Comparison of ENCODE assay signal across 21 cellular contexts in the genomic region with DNA sequence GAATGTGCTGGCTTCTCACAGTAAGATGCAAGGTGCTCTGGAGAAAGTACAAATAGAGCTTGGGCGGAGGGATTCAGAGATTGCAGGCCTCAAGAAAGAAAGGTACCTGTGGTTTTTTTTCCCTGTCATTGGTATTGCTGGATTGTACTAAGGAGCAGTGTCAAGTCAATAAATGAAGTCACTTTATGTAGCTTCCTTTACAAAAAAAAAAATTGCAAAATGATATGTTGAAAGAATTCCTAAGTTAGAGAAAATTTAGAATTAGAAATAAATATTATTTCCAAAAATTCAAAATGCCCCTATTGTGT.
DNase-seq lines count a peak whose midpoint lies in the region; FAIRE-seq and TF ChIP-seq lines count a peak whose summit lies in the region.
"Had no signal": no experiment of that assay in that cellular context is flagged by ENCODE, and none has a peak within 500 bp of the region (broad histone marks: within the 10 kb centered on the region; RNA-seq: fewer than 3 reads in every experiment).

No MANE protein-coding gene starts in this region.

- H3K36me3 ChIP-seq in GM23248 (ENCODE audit: low read depth), result no peaks in the 10 kb centered on the region
- peaks cover 7 to 10% of the 10 kb centered on the region in 2 experiments for H3K36me3 ChIP-seq in SK-N-SH (replicated peaks in 1 of 2; ENCODE audit: control insufficient read depth in 1 of 2, insufficient read depth in 2 of 2, low read length in 1 of 2)
- H3K36me3 ChIP-seq in sigmoid colon, result no peaks in the 10 kb centered on the region
- H3K36me3 ChIP-seq: heart left ventricle, vagina had no signal

- no peak for TF ChIP-seq CTCF in SK-N-SH (IDR thresholded peaks at IDR 0.05)
- no peak for TF ChIP-seq CTCF in osteocyte (IDR thresholded peaks at IDR 0.05)
- TF ChIP-seq CTCF in sigmoid colon (IDR thresholded peaks at IDR 0.05), result no peak

- H3K27me3 ChIP-seq in GM23248 (replicated peaks; ENCODE audit: insufficient read depth) (no peaks in the 10 kb centered on the region), SK-N-SH (ENCODE audit: insufficient read depth) (no peaks in the 10 kb centered on the region), sigmoid colon (no peaks in the 10 kb centered on the region)
- H3K27me3 ChIP-seq: heart left ventricle, vagina had no signal

- no peaks in the 10 kb centered on the region for H3K9me2 ChIP-seq in GM23248 (ENCODE audit: insufficient read depth)
- H3K9me2 ChIP-seq in SK-N-SH, result no peaks in the 10 kb centered on the region

- TF ChIP-seq POLR2A in sigmoid colon (IDR thresholded peaks at IDR 0.05), result no peak

- no peaks in the 10 kb centered on the region for H3K27me3 Mint-ChIP-seq in osteocyte (ENCODE audit: unreplicated experiment)
- H3K27me3 Mint-ChIP-seq: CD4-positive, CD25-positive, alpha-beta regulatory T cell; dendritic cell treated with granulocyte-macrophage colony-stimulating factor and Interleukin-4, amounts not matched to agents 40 ng/mL and 50 ng/mL, for 4 days had no signal

- H3F3A ChIP-seq in GM23248 (ENCODE audit: insufficient read depth) (0 out of 2 replicates have a peak, but pooled peaks cover 3% of the 10 kb centered on the region), SK-N-SH (replicated peaks; ENCODE audit: insufficient read depth) (peaks cover 4% of the 10 kb centered on the region)

- 100% methylated on average over 1 of the region's 1 CpG for WGBS in GM23248 (ENCODE audit: low coverage in 1 of 2, low lambda C conversion rate in 2 of 2, missing lambda C conversion rate in 2 of 2), 2 experiments
- 96% methylated on average over 1 of the region's 1 CpG for WGBS in SK-N-SH (ENCODE audit: low lambda C conversion rate)
- 94 to 96% methylated on average over 1 of the region's 1 CpG for WGBS in sigmoid colon, 2 donors

- peaks cover 16% of the 10 kb centered on the region for H3K4me1 Mint-ChIP-seq in osteocyte (ENCODE audit: unreplicated experiment)
- H3K4me1 Mint-ChIP-seq: CD4-positive, CD25-positive, alpha-beta regulatory T cell had no signal

- CTCF ChIA-PET in SK-N-SH (lab: Yijun Ruan, JAX) (interaction anchor here (0.9 to 2.7 kb wide), 6 partner anchors 9 to 32 kb away, joined by 3 to 12 read pairs (median 5); no protein-coding TSS in a partner anchor), HEK293T (lab: Yijun Ruan, JAX) (no interaction called here)

- H3K27ac Mint-ChIP-seq in osteocyte (ENCODE audit: unreplicated experiment), result peak overlapping the region; percentile 84
- H3K27ac Mint-ChIP-seq: activated naive CD4-positive, alpha-beta T cell treated with anti-CD3 and anti-CD28 coated beads for 36 hours; CD4-positive, CD25-positive, alpha-beta regulatory T cell; dendritic cell treated with granulocyte-macrophage colony-stimulating factor and Interleukin-4, amounts not matched to agents 40 ng/mL and 50 ng/mL, for 4 days had no signal

- no peaks in the 10 kb centered on the region for H4K20me1 ChIP-seq in GM23248 (ENCODE audit: insufficient read depth)
- no peaks in the 10 kb centered on the region for H4K20me1 ChIP-seq in SK-N-SH (ENCODE audit: insufficient read depth)

- peak overlapping the region; percentile 36 for H2AFZ ChIP-seq in GM23248
- H2AFZ ChIP-seq in SK-N-SH (ENCODE audit: low read depth), result peak overlapping the region; percentile 49; the same call in 1 of the 2 replicates

- H3K79me2 ChIP-seq in GM23248 (ENCODE audit: insufficient read depth) (no peaks in the 10 kb centered on the region), SK-N-SH (ENCODE audit: insufficient read depth) (no peaks in the 10 kb centered on the region)

- H3K4me3 Mint-ChIP-seq in osteocyte (ENCODE audit: unreplicated experiment), result no peak overlapping the region
- H3K4me3 Mint-ChIP-seq: activated naive CD4-positive, alpha-beta T cell treated with anti-CD3 and anti-CD28 coated beads for 36 hours; CD4-positive, CD25-positive, alpha-beta regulatory T cell; dendritic cell treated with granulocyte-macrophage colony-stimulating factor and Interleukin-4, amounts not matched to agents 40 ng/mL and 50 ng/mL, for 4 days had no signal

- peaks cover 3% of the 10 kb centered on the region for H3K9me3 Mint-ChIP-seq in osteocyte (ENCODE audit: unreplicated experiment)
- H3K9me3 Mint-ChIP-seq: activated naive CD4-positive, alpha-beta T cell treated with anti-CD3 and anti-CD28 coated beads for 36 hours; dendritic cell treated with granulocyte-macrophage colony-stimulating factor and Interleukin-4, amounts not matched to agents 40 ng/mL and 50 ng/mL, for 4 days had no signal

- in situ Hi-C loops in GM23248 (cut with MboI), result no loop called here

- DNase-seq in GM23248 (no peak), SK-N-SH (no peak), osteocyte (ENCODE audit: extremely low spot score, unreplicated experiment) (no peak), sigmoid colon (no peak), mesenteric fat pad (ENCODE audit: low spot score) (no peak), AG08396 (ENCODE audit: low spot score) (no peak), HEK293T (ENCODE audit: extremely low spot score) (no peak)
- DNase-seq: activated CD4-positive, alpha-beta T cell treated with anti-CD3 and anti-CD28 coated beads for 48 hours; activated naive CD4-positive, alpha-beta T cell treated with anti-CD3 and anti-CD28 coated beads for 36 hours; activated T-cell treated with anti-CD3 and anti-CD28 coated beads, Interleukin-2, amount 50 U/mL, for 48 hours; CD4-positive, CD25-positive, alpha-beta regulatory T cell; Karpas-422; NCI-H1092; NCI-H2029 treated with DMSO at 0.1 percent for 48 hours; nucleus accumbens; T-helper 1 cell had no signal

- no peaks in the 10 kb centered on the region for H3K9me3 ChIP-seq in GM23248 (ENCODE audit: low read depth)
- H3K9me3 ChIP-seq in SK-N-SH, result no peaks in the 10 kb centered on the region
- no peaks in the 10 kb centered on the region for H3K9me3 ChIP-seq in sigmoid colon
- H3K9me3 ChIP-seq: heart left ventricle, vagina had no signal

- H3K4me3 ChIP-seq in GM23248 (no peak overlapping the region), SK-N-SH (ENCODE audit: low read depth in 2 of 2, low read length in 1 of 2) (no peak overlapping the region), sigmoid colon (no peak overlapping the region)
- H3K4me3 ChIP-seq: heart left ventricle, vagina had no signal

- intact Hi-C loops in sigmoid colon (cut with DNase I), result no loop called here

- H3K4me1 ChIP-seq in GM23248 (ENCODE audit: insufficient read depth) (peaks cover 16% of the 10 kb centered on the region), SK-N-SH (ENCODE audit: control insufficient read depth in 1 of 2, insufficient read depth in 2 of 2, low read depth in 1 of 2, low read length in 1 of 2) (no peaks in the 10 kb centered on the region; a peak in 2 of 4 replicates), sigmoid colon (no peaks in the 10 kb centered on the region)
- H3K4me1 ChIP-seq: heart left ventricle, vagina had no signal

- H3K9ac ChIP-seq in GM23248 (peak overlapping the region; percentile 64), SK-N-SH (no peak overlapping the region)

- TF ChIP-seq EP300 in SK-N-SH (IDR thresholded peaks at IDR 0.05; ENCODE audit: borderline replicate concordance in 1 of 2, low read depth in 1 of 2, low read length in 1 of 2) (no peak), sigmoid colon (IDR thresholded peaks at IDR 0.05) (no peak)

- H3K27ac ChIP-seq in GM23248, result peak overlapping the region; percentile 82
- H3K27ac ChIP-seq in SK-N-SH (ENCODE audit: low read depth in 2 of 2, low read length in 1 of 2), result peak overlapping the region; percentile 60 to 69
- no peak overlapping the region for H3K27ac ChIP-seq in sigmoid colon
- H3K27ac ChIP-seq: heart left ventricle, vagina had no signal

- peak; percentile 17 for FAIRE-seq in islet of Langerhans (lab: Jason Lieb, UNC)
- FAIRE-seq: endothelial cell of umbilical vein had no signal

- TF ChIP-seq RAD21 in SK-N-SH (IDR thresholded peaks at IDR 0.05; ENCODE audit: low read length), result no peak

- POLR2A ChIA-PET in SK-N-SH (lab: Yijun Ruan, JAX), result interaction anchor here (1.1 kb wide), 1 partner anchor 16 kb away, joined by 3 read pairs; no protein-coding TSS in a partner anchor
- POLR2A ChIA-PET in HEK293T (lab: Yijun Ruan, JAX), result interaction anchor here (1.5 kb wide), 1 partner anchor 79 kb away, joined by 3 read pairs; no protein-coding TSS in a partner anchor

- H3K4me2 ChIP-seq in GM23248 (ENCODE audit: unreplicated experiment) (peak overlapping the region; percentile 43), SK-N-SH (peak overlapping the region; percentile 56)

- peaks cover 2% of the 10 kb centered on the region for H3K36me3 Mint-ChIP-seq in osteocyte (ENCODE audit: unreplicated experiment)

TF ChIP-seq in SK-N-SH, 30 proteins besides CTCF, POLR2A, EP300 and RAD21 (continues in another document):
- TF ChIP-seq TEAD4 (IDR thresholded peaks at IDR 0.05; ENCODE audit: borderline replicate concordance, insufficient read depth) (no peak), JUND (IDR thresholded peaks at IDR 0.05) (no peak), EZH2phosphoT487 (IDR thresholded peaks at IDR 0.05; ENCODE audit: borderline replicate concordance, low read depth) (no peak), NRF1 (IDR thresholded peaks at IDR 0.05; ENCODE audit: low read depth, low read length) (no peak), ELF1 (IDR thresholded peaks at IDR 0.05) (no peak), FOXJ3 (CRISPR knock-in tag; IDR thresholded peaks at IDR 0.05) (no peak), RXRA (IDR thresholded peaks at IDR 0.05; ENCODE audit: borderline replicate concordance, low read depth) (no peak), CHD2 (IDR thresholded peaks at IDR 0.05; ENCODE audit: low read length, partially characterized antibody) (no peak), YY1 (IDR thresholded peaks at IDR 0.05; ENCODE audit: low read depth) (no peak)

TF ChIP-seq in HEK293T, 16 proteins besides CTCF, POLR2A, EP300 and RAD21:
- no peak for TF ChIP-seq FOXK2 (IDR thresholded peaks at IDR 0.05)
- no peak for TF ChIP-seq ARNT (IDR thresholded peaks at IDR 0.05)
- no peak for TF ChIP-seq TARDBP (IDR thresholded peaks at IDR 0.05)

Comparison
In these comparisons a context has a peak if more than half of its experiments do, and no peak if none do; other contexts are left out.
1. H3K27ac ChIP-seq: peak in GM23248 (single experiment) and SK-N-SH (2 of 2); none in sigmoid colon (0 of 4).